30 cellular contexts compared by ENCODE assay signal in genomic region chr9:28848671-28849070, GRCh38.
"Had no signal": no experiment of that assay in that cellular context is flagged by ENCODE, and none has a peak within 500 bp of the region (broad histone marks: within the 10 kb centered on the region; RNA-seq: fewer than 3 reads in every experiment).

No MANE protein-coding gene starts in this region.

- H3K4me3 ChIP-seq: body of pancreas, breast epithelium had no signal

- H3K27me3 ChIP-seq: body of pancreas, brain microvascular endothelial cell, breast epithelium had no signal

- H3K4me1 ChIP-seq: body of pancreas, breast epithelium had no signal

- H3K27ac ChIP-seq: body of pancreas, brain microvascular endothelial cell, breast epithelium, VCaP had no signal

- H3K36me3 ChIP-seq: brain microvascular endothelial cell, breast epithelium had no signal

- H3K9me3 ChIP-seq: body of pancreas, breast epithelium had no signal

- DNase-seq: activated B cell treated with CpG ODN at 0.5 μM for 24 hours; activated CD4-positive, alpha-beta memory T cell treated with anti-CD3 and anti-CD28 coated beads for 36 hours; activated CD4-positive, alpha-beta T cell treated with anti-CD3 and anti-CD28 coated beads for 4 hours; activated CD4-positive, alpha-beta T cell treated with anti-CD3 and anti-CD28 coated beads, Interleukin-2, amount 10 ng/mL, durations not matched to agents 24 days and 14 days; activated CD4-positive, alpha-beta T cell treated with anti-CD3 and anti-CD28 coated beads, Interleukin-2, amount 50 U/mL, for 1 hour; activated CD4-positive, alpha-beta T cell treated with anti-CD3 and anti-CD28 coated beads, Interleukin-2, amount 50 U/mL, for 4 hours; activated CD4-positive, CD25-positive, alpha-beta regulatory T cell treated with anti-CD3 and anti-CD28 coated beads, Interleukin-2, amount 50 U/mL, for 72 hours; activated CD8-positive, alpha-beta memory T cell treated with anti-CD3 and anti-CD28 coated beads, Interleukin-2, amount 50 U/mL, for 4 hours; activated CD8-positive, alpha-beta T cell treated with anti-CD3 and anti-CD28 coated beads for 36 hours; activated effector memory CD4-positive, alpha-beta T cell treated with anti-CD3 and anti-CD28 coated beads, Interleukin-2, amount 50 U/mL, for 16 hours; activated gamma-delta T cell treated with Interleukin-2 at 50 U/mL for 16 hours; activated naive CD4-positive, alpha-beta T cell; activated naive CD4-positive, alpha-beta T cell treated with anti-CD3 and anti-CD28 coated beads for 36 hours; activated naive CD8-positive, alpha-beta T cell treated with anti-CD3 and anti-CD28 coated beads, Interleukin-2, amount 10 ng/mL, durations not matched to agents 7 days and 5 days; activated naive CD8-positive, alpha-beta T cell treated with anti-CD3 and anti-CD28 coated beads, Interleukin-2, amount 50 U/mL, for 24 hours; activated T-cell treated with anti-CD3 and anti-CD28 coated beads for 4 hours; activated T-cell treated with anti-CD3 and anti-CD28 coated beads, Interleukin-2, amount 50 U/mL, for 1 hour; activated T-cell treated with anti-CD3 and anti-CD28 coated beads, Interleukin-2, amount 50 U/mL, for 4 hours; activated T-cell treated with anti-CD3 and anti-CD28 coated beads, Interleukin-2, amount 50 U/mL, for 72 hours; amniotic stem cell; aorta; body of pancreas; brain microvascular endothelial cell; central memory CD4-positive, alpha-beta T cell; SW 1271; T-helper 1 cell; T-helper 2 cell; T-helper 9 cell had no signal
